Comparison of ENCODE assay signal across 22 cellular contexts in the genomic region with DNA sequence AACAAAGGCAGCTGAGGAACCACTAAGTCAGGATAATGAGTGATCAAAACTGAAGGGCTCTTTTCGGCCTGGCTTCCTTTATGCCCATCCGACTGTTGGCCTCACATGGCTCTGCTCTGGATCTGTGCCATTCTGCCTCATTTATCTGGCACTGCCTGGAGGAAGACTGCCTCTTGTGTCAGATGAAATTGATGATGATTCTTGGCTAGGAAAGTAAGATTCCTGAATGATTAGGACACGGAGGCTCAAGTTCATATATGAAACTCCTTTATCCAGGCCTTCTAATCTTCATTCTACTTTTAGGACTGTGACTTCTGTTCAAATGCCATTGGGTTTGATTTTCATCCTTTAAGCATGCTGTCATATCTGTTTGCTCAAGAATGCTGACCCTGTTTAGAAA.
DNase-seq lines count a peak whose midpoint lies in the region; ATAC-seq and TF ChIP-seq lines count a peak whose summit lies in the region.
"Had no signal": no experiment of that assay in that cellular context is flagged by ENCODE, and none has a peak within 500 bp of the region (broad histone marks: within the 10 kb centered on the region; RNA-seq: fewer than 3 reads in every experiment).

No MANE protein-coding gene starts in this region.

- no peaks in the 10 kb centered on the region for H3K9me3 ChIP-seq in BE2C
- H3K9me3 ChIP-seq: Caco-2, stomach, uterus had no signal

- H3K36me3 Mint-ChIP-seq in type B pancreatic cell = no peaks in the 10 kb centered on the region

- no peak for ATAC-seq in GM19452 (IDR thresholded peaks at IDR 0.05; ENCODE audit: unreplicated experiment)
- no peak for ATAC-seq in HG03175 (IDR thresholded peaks at IDR 0.05; ENCODE audit: unreplicated experiment)
- no peak for ATAC-seq in GM19324 (IDR thresholded peaks at IDR 0.05; ENCODE audit: low FRiP score, unreplicated experiment)
- ATAC-seq: left ventricle myocardium superior had no signal

- H3K4me3 ChIP-seq in BE2C (ENCODE audit: low read depth, low read length) = no peak overlapping the region
- H3K4me3 ChIP-seq: PC-9, stomach, uterus had no signal

- no peaks in the 10 kb centered on the region for H3K9me3 Mint-ChIP-seq in type B pancreatic cell
- H3K9me3 Mint-ChIP-seq: activated CD4-positive, alpha-beta memory T cell treated with anti-CD3 and anti-CD28 coated beads, Interleukin-2, amount 10 ng/mL, durations not matched to agents 7 days and 5 days; activated T-cell treated with anti-CD3 and anti-CD28 coated beads, Interleukin-2, amount 50 U/mL, for 24 hours had no signal

- no peaks in the 10 kb centered on the region for H3K27me3 Mint-ChIP-seq in type B pancreatic cell
- H3K27me3 Mint-ChIP-seq: activated CD4-positive, alpha-beta memory T cell treated with anti-CD3 and anti-CD28 coated beads, Interleukin-2, amount 10 ng/mL, durations not matched to agents 7 days and 5 days had no signal

- H3K27ac Mint-ChIP-seq in type B pancreatic cell = no peak overlapping the region
- H3K27ac Mint-ChIP-seq: activated CD4-positive, alpha-beta memory T cell treated with anti-CD3 and anti-CD28 coated beads, Interleukin-2, amount 10 ng/mL, durations not matched to agents 7 days and 5 days; activated T-cell treated with anti-CD3 and anti-CD28 coated beads, Interleukin-2, amount 50 U/mL, for 24 hours had no signal

- peak; percentile 65 for DNase-seq in BE2C
- DNase-seq in NCI-H1092 (lab: John Stamatoyannopoulos, UW) = peak; percentile 93
- DNase-seq in amniotic epithelial cell (ENCODE audit: low read depth) = peak; percentile 53
- DNase-seq in kidney tubule cell (ENCODE audit: low spot score) = peak; percentile 23
- no peak for DNase-seq in type B pancreatic cell (ENCODE audit: extremely low spot score, unreplicated experiment)
- DNase-seq: activated CD4-positive, alpha-beta memory T cell treated with anti-CD3 and anti-CD28 coated beads, Interleukin-2, amount 10 ng/mL, durations not matched to agents 7 days and 5 days; activated naive CD4-positive, alpha-beta T cell treated with anti-CD3 and anti-CD28 coated beads, Interleukin-2, amount 50 U/mL, for 16 hours; activated T-cell treated with anti-CD3 and anti-CD28 coated beads, Interleukin-2, amount 50 U/mL, for 24 hours; AML-193; brain microvascular endothelial cell; Caco-2; Kasumi-1; left ventricle myocardium superior; NCI-H774; PC-9; stimulated activated CD4-positive, alpha-beta T cell treated with anti-CD3 and anti-CD28 coated beads, Interleukin-2, amount 100 ng/mL, for 24 hours; stomach; T-helper 2 cell; uterus had no signal

- peaks cover 23% of the 10 kb centered on the region for H3K4me1 ChIP-seq in BE2C
- H3K4me1 ChIP-seq: Caco-2, stomach, uterus had no signal

- no peak overlapping the region for H3K4me3 Mint-ChIP-seq in type B pancreatic cell
- H3K4me3 Mint-ChIP-seq: activated CD4-positive, alpha-beta memory T cell treated with anti-CD3 and anti-CD28 coated beads, Interleukin-2, amount 10 ng/mL, durations not matched to agents 7 days and 5 days; activated T-cell treated with anti-CD3 and anti-CD28 coated beads, Interleukin-2, amount 50 U/mL, for 24 hours had no signal

- no peaks in the 10 kb centered on the region for H3K27me3 ChIP-seq in BE2C
- H3K27me3 ChIP-seq: brain microvascular endothelial cell, stomach, uterus had no signal

- H3K36me3 ChIP-seq in BE2C = no peaks in the 10 kb centered on the region
- H3K36me3 ChIP-seq: brain microvascular endothelial cell, stomach, uterus had no signal

- TF ChIP-seq CTCF in BE2C (IDR thresholded peaks at IDR 0.05; ENCODE audit: low read depth, low read length) (no peak), type B pancreatic cell (conservative IDR thresholded peaks at IDR 0.05) (no peak)

- H3K4me1 Mint-ChIP-seq in type B pancreatic cell (ENCODE audit: unreplicated experiment) = no peaks in the 10 kb centered on the region
- H3K4me1 Mint-ChIP-seq: activated CD4-positive, alpha-beta memory T cell treated with anti-CD3 and anti-CD28 coated beads, Interleukin-2, amount 10 ng/mL, durations not matched to agents 7 days and 5 days had no signal
